ENCODE assay signal across 1 cellular context in genomic region chr16:58098207-58099096, GRCh38.
A peak's percentile ranks its signal among the peaks of the same experiment; 100 is the strongest.
TF ChIP-seq lines count a peak whose summit lies in the region.

No MANE protein-coding gene starts in this region.

TF ChIP-seq in GM12878, 131 proteins besides CTCF, POLR2A, EP300 and RAD21:
- TF ChIP-seq ATF3 (IDR thresholded peaks at IDR 0.05; ENCODE audit: borderline replicate concordance, extremely low read depth, low read depth, low read length) (no peak), PRDM15 (CRISPR knock-in tag; IDR thresholded peaks at IDR 0.05) (no peak), DPF2 (IDR thresholded peaks at IDR 0.05) (no peak), ZNF384 (IDR thresholded peaks at IDR 0.05; ENCODE audit: borderline replicate concordance, low read depth, low read length) (no peak), CBFB (IDR thresholded peaks at IDR 0.05; ENCODE audit: low read depth) (no peak), SPI1 (IDR thresholded peaks at IDR 0.05; ENCODE audit: borderline replicate concordance, insufficient read depth, low read depth, low read length) (no peak), ZBTB11 (CRISPR knock-in tag; IDR thresholded peaks at IDR 0.05) (no peak), TAF1 (IDR thresholded peaks at IDR 0.05; ENCODE audit: borderline replicate concordance, low read depth, low read length) (no peak), BMI1 (IDR thresholded peaks at IDR 0.05; ENCODE audit: borderline replicate concordance) (0 out of 2 replicates have a peak, but pooled peaks have one; percentile 35)
